In genomic region chr6:30821862-30822784, GRCh38 we compare ENCODE assay signal across 8 cellular contexts.
DNase-seq lines count a peak whose midpoint lies in the region; ATAC-seq and TF ChIP-seq lines count a peak whose summit lies in the region.

No MANE protein-coding gene starts in this region.

- H3K4me3 ChIP-seq in cardiac muscle cell, result no peak overlapping the region

- H3K9me3 ChIP-seq in cardiac muscle cell (ENCODE audit: low read depth), result no peaks in the 10 kb centered on the region

- ATAC-seq in Right ventricle myocardium inferior, result no peak
- ATAC-seq in GM18907 (IDR thresholded peaks at IDR 0.05; ENCODE audit: unreplicated experiment), result no peak

- H3K27me3 Mint-ChIP-seq in endothelial cell (ENCODE audit: unreplicated experiment), result no peaks in the 10 kb centered on the region
- peaks cover 4% of the 10 kb centered on the region for H3K27me3 Mint-ChIP-seq in nephron progenitor cell (ENCODE audit: low read depth, poor library complexity)

- H3K27me3 ChIP-seq in cardiac muscle cell, result no peaks in the 10 kb centered on the region

- peaks cover 31% of the 10 kb centered on the region for H3K4me1 ChIP-seq in cardiac muscle cell (ENCODE audit: low read depth)

- DNase-seq in cardiac muscle cell (ENCODE audit: low read depth in 1 of 2, low spot score in 1 of 2) (peak; percentile 30 to 71), Right ventricle myocardium inferior (ENCODE audit: missing footprints) (no peak), OCI-M1 (lab: John Stamatoyannopoulos, UW) (peak; percentile 86), endothelial cell (ENCODE audit: low spot score) (no peak), nephron progenitor cell (no peak), NCI-H1436 (lab: John Stamatoyannopoulos, UW) (no peak), GM19240 (ENCODE audit: insufficient read length, low spot score) (no peak)

- peaks cover 5% of the 10 kb centered on the region for H3K4me1 Mint-ChIP-seq in endothelial cell (ENCODE audit: unreplicated experiment)
- peaks cover 33% of the 10 kb centered on the region for H3K4me1 Mint-ChIP-seq in nephron progenitor cell

- H3K27ac ChIP-seq in cardiac muscle cell, result peak overlapping the region; percentile 73

- H3K9me3 Mint-ChIP-seq in endothelial cell (ENCODE audit: unreplicated experiment) (no peaks in the 10 kb centered on the region), nephron progenitor cell (peaks cover under 1% of the 10 kb centered on the region)

- intact Hi-C loops in Right ventricle myocardium inferior (cut with DNase I), result no loop called here

- H3K36me3 Mint-ChIP-seq in endothelial cell (ENCODE audit: low read depth, unreplicated experiment), result no peaks in the 10 kb centered on the region
- H3K36me3 Mint-ChIP-seq in nephron progenitor cell (ENCODE audit: low read depth), result no peaks in the 10 kb centered on the region

- TF ChIP-seq CTCF in cardiac muscle cell (IDR thresholded peaks at IDR 0.05; ENCODE audit: low read depth, low read length) (peak; percentile 55), endothelial cell (IDR thresholded peaks at IDR 0.05; ENCODE audit: unreplicated experiment) (peak; percentile 47), nephron progenitor cell (IDR thresholded peaks at IDR 0.05) (peak; percentile 38)

- no peak overlapping the region for H3K27ac Mint-ChIP-seq in endothelial cell (ENCODE audit: unreplicated experiment)
- peak overlapping the region; percentile 50 for H3K27ac Mint-ChIP-seq in nephron progenitor cell

- no peak overlapping the region for H3K4me3 Mint-ChIP-seq in endothelial cell (ENCODE audit: unreplicated experiment)
- H3K4me3 Mint-ChIP-seq in nephron progenitor cell, result no peak overlapping the region

- no peaks in the 10 kb centered on the region for H3K36me3 ChIP-seq in cardiac muscle cell

Comparison
In these comparisons a context has a peak if more than half of its experiments do, and no peak if none do; other contexts are left out.
1. DNase-seq: peak in cardiac muscle cell (2 of 2) and OCI-M1 (single experiment); none in Right ventricle myocardium inferior (single experiment), endothelial cell (single experiment), nephron progenitor cell (single experiment), NCI-H1436 (single experiment) and GM19240 (single experiment).
2. Peak in every context shown above with its lines, with median percentiles within 50 percentile points of each other: CTCF ChIP-seq.